In genomic region chr6:52598123-52598823, GRCh38 we compare ENCODE assay signal across 1 cellular context.
TF ChIP-seq lines count a peak whose summit lies in the region.

No MANE protein-coding gene starts in this region.

TF ChIP-seq in K562, 482 proteins besides CTCF, POLR2A, EP300 and RAD21 (continued from another document):
- no peak for TF ChIP-seq ZBTB26 (CRISPR knock-in tag; IDR thresholded peaks at IDR 0.05)
- no peak for TF ChIP-seq TCFL5 (CRISPR knock-in tag; conservative IDR thresholded peaks at IDR 0.05)
- TF ChIP-seq ILK (tag; IDR thresholded peaks at IDR 0.05; ENCODE audit: borderline replicate concordance, low read depth): no peak
- TF ChIP-seq MTA1 (IDR thresholded peaks at IDR 0.05; ENCODE audit: borderline replicate concordance): peak; percentile 97
- no peak; the same call in 1 of the 2 replicates for TF ChIP-seq MAFF (IDR thresholded peaks at IDR 0.05; ENCODE audit: low read length)
- TF ChIP-seq MBD1 (CRISPR knock-in tag; IDR thresholded peaks at IDR 0.05): no peak
- TF ChIP-seq, protein P1, sequence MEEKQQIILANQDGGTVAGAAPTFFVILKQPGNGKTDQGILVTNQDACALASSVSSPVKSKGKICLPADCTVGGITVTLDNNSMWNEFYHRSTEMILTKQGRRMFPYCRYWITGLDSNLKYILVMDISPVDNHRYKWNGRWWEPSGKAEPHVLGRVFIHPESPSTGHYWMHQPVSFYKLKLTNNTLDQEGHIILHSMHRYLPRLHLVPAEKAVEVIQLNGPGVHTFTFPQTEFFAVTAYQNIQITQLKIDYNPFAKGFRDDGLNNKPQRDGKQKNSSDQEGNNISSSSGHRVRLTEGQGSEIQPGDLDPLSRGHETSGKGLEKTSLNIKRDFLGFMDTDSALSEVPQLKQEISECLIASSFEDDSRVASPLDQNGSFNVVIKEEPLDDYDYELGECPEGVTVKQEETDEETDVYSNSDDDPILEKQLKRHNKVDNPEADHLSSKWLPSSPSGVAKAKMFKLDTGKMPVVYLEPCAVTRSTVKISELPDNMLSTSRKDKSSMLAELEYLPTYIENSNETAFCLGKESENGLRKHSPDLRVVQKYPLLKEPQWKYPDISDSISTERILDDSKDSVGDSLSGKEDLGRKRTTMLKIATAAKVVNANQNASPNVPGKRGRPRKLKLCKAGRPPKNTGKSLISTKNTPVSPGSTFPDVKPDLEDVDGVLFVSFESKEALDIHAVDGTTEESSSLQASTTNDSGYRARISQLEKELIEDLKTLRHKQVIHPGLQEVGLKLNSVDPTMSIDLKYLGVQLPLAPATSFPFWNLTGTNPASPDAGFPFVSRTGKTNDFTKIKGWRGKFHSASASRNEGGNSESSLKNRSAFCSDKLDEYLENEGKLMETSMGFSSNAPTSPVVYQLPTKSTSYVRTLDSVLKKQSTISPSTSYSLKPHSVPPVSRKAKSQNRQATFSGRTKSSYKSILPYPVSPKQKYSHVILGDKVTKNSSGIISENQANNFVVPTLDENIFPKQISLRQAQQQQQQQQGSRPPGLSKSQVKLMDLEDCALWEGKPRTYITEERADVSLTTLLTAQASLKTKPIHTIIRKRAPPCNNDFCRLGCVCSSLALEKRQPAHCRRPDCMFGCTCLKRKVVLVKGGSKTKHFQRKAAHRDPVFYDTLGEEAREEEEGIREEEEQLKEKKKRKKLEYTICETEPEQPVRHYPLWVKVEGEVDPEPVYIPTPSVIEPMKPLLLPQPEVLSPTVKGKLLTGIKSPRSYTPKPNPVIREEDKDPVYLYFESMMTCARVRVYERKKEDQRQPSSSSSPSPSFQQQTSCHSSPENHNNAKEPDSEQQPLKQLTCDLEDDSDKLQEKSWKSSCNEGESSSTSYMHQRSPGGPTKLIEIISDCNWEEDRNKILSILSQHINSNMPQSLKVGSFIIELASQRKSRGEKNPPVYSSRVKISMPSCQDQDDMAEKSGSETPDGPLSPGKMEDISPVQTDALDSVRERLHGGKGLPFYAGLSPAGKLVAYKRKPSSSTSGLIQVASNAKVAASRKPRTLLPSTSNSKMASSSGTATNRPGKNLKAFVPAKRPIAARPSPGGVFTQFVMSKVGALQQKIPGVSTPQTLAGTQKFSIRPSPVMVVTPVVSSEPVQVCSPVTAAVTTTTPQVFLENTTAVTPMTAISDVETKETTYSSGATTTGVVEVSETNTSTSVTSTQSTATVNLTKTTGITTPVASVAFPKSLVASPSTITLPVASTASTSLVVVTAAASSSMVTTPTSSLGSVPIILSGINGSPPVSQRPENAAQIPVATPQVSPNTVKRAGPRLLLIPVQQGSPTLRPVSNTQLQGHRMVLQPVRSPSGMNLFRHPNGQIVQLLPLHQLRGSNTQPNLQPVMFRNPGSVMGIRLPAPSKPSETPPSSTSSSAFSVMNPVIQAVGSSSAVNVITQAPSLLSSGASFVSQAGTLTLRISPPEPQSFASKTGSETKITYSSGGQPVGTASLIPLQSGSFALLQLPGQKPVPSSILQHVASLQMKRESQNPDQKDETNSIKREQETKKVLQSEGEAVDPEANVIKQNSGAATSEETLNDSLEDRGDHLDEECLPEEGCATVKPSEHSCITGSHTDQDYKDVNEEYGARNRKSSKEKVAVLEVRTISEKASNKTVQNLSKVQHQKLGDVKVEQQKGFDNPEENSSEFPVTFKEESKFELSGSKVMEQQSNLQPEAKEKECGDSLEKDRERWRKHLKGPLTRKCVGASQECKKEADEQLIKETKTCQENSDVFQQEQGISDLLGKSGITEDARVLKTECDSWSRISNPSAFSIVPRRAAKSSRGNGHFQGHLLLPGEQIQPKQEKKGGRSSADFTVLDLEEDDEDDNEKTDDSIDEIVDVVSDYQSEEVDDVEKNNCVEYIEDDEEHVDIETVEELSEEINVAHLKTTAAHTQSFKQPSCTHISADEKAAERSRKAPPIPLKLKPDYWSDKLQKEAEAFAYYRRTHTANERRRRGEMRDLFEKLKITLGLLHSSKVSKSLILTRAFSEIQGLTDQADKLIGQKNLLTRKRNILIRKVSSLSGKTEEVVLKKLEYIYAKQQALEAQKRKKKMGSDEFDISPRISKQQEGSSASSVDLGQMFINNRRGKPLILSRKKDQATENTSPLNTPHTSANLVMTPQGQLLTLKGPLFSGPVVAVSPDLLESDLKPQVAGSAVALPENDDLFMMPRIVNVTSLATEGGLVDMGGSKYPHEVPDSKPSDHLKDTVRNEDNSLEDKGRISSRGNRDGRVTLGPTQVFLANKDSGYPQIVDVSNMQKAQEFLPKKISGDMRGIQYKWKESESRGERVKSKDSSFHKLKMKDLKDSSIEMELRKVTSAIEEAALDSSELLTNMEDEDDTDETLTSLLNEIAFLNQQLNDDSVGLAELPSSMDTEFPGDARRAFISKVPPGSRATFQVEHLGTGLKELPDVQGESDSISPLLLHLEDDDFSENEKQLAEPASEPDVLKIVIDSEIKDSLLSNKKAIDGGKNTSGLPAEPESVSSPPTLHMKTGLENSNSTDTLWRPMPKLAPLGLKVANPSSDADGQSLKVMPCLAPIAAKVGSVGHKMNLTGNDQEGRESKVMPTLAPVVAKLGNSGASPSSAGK (IDR thresholded peaks at IDR 0.05): peak; percentile 22; the same call in 1 of the 2 replicates
- no peak for TF ChIP-seq NFE2L1 (tag; IDR thresholded peaks at IDR 0.05; ENCODE audit: borderline replicate concordance, low read depth)
- no peak for TF ChIP-seq FOS (IDR thresholded peaks at IDR 0.05; ENCODE audit: extremely low read depth, insufficient read length)
- TF ChIP-seq SIN3B (IDR thresholded peaks at IDR 0.05; ENCODE audit: low read depth): no peak
- no peak for TF ChIP-seq SUPT5H (IDR thresholded peaks at IDR 0.05)
- no peak for TF ChIP-seq SAFB (IDR thresholded peaks at IDR 0.05; ENCODE audit: borderline replicate concordance, low read depth, low read length)
